Comparison of ENCODE assay signal across 8 cellular contexts in genomic region chr12:68811573-68811972, GRCh38. TPM values are rescaled to one million over a fixed set of nuclear protein-coding genes. Genes with fewer than 3 reads are reported as not detected.
A peak's percentile ranks its signal among the peaks of the same experiment; 100 is the strongest.
DNase-seq lines count a peak whose midpoint lies in the region; ATAC-seq and TF ChIP-seq lines count a peak whose summit lies in the region.
"Not testable (repeated sequence)": the region's sequence is repeated elsewhere in the genome, so short reads cannot be mapped to it uniquely, and the experiment has no call there.

No MANE protein-coding gene starts in this region.

- 77 to 79% methylated on average over 6 of the region's 6 CpGs for WGBS in GM23248 (ENCODE audit: low coverage in 1 of 2, low lambda C conversion rate in 2 of 2, missing lambda C conversion rate in 2 of 2), 2 experiments

- not testable (repeated sequence) for DNase-seq in A673 (ENCODE audit: low spot score); GM23248; Panc1 (ENCODE audit: low read depth, low spot score); activated naive CD8-positive, alpha-beta T cell treated with anti-CD3 and anti-CD28 coated beads, Interleukin-2, amount 50 U/mL, for 24 hours; epithelial cell of esophagus (ENCODE audit: low read depth); mesothelial cell of epicardium (ENCODE audit: low spot score in 2 of 2, unreplicated experiment in 2 of 2); stimulated activated effector memory CD8-positive, alpha-beta T cell treated with anti-CD3 and anti-CD28 coated beads, Interleukin-12 subunit alpha, Interleukin-12 subunit beta, amount 100 ng/mL, for 72 hours (ENCODE audit: low spot score in 2 of 2)
- peak; percentile 21 for DNase-seq in activated CD8-positive, alpha-beta memory T cell treated with anti-CD3 and anti-CD28 coated beads for 24 hours

- H3K9ac ChIP-seq in GM23248: not testable (repeated sequence)

- peaks cover 55% of the 10 kb centered on the region for H3K36me3 Mint-ChIP-seq in activated naive CD8-positive, alpha-beta T cell treated with anti-CD3 and anti-CD28 coated beads, Interleukin-2, amount 50 U/mL, for 24 hours (ENCODE audit: low read depth)
- peaks cover 16% of the 10 kb centered on the region for H3K36me3 Mint-ChIP-seq in mesothelial cell of epicardium
- H3K36me3 Mint-ChIP-seq in stimulated activated effector memory CD8-positive, alpha-beta T cell treated with anti-CD3 and anti-CD28 coated beads, Interleukin-12 subunit alpha, Interleukin-12 subunit beta, amount 100 ng/mL, for 72 hours: peaks cover 95% of the 10 kb centered on the region

- H3K27me3 Mint-ChIP-seq in activated naive CD8-positive, alpha-beta T cell treated with anti-CD3 and anti-CD28 coated beads, Interleukin-2, amount 50 U/mL, for 24 hours; mesothelial cell of epicardium (ENCODE audit: low read depth): not testable (repeated sequence)

- H3K4me2 ChIP-seq in GM23248 (ENCODE audit: unreplicated experiment): peak overlapping the region; percentile 69

- H3K79me2 ChIP-seq in GM23248 (ENCODE audit: insufficient read depth): peaks cover 81% of the 10 kb centered on the region

- not testable (repeated sequence) for ATAC-seq in Panc1; activated naive CD8-positive, alpha-beta T cell treated with anti-CD3 and anti-CD28 coated beads, Interleukin-2, amount 50 U/mL, for 24 hours; stimulated activated effector memory CD8-positive, alpha-beta T cell treated with anti-CD3 and anti-CD28 coated beads, Interleukin-12 subunit alpha, Interleukin-12 subunit beta, amount 100 ng/mL, for 72 hours

- not testable (repeated sequence) for H3K4me3 ChIP-seq in A673 (ENCODE audit: low read depth, low read length, poor library complexity, severe bottlenecking); Panc1 (ENCODE audit: low read depth in 2 of 2, low read length in 2 of 2)
- H3K4me3 ChIP-seq in GM23248 (peak overlapping the region; percentile 92), epithelial cell of esophagus (ENCODE audit: low read length) (peak overlapping the region; percentile 96)

- not testable (repeated sequence) for TF ChIP-seq CTCF in A673 (conservative IDR thresholded peaks at IDR 0.05; ENCODE audit: low read depth, low read length); Panc1 (IDR thresholded peaks at IDR 0.05); epithelial cell of esophagus (IDR thresholded peaks at IDR 0.05; ENCODE audit: insufficient read depth, low read depth, low read length, missing control alignments); mesothelial cell of epicardium (IDR thresholded peaks at IDR 0.05; ENCODE audit: unreplicated experiment)

- H3K4me1 Mint-ChIP-seq in activated naive CD8-positive, alpha-beta T cell treated with anti-CD3 and anti-CD28 coated beads, Interleukin-2, amount 50 U/mL, for 24 hours: peaks cover 61% of the 10 kb centered on the region
- H3K4me1 Mint-ChIP-seq in mesothelial cell of epicardium: peaks cover 36% of the 10 kb centered on the region
- H3K4me1 Mint-ChIP-seq in stimulated activated effector memory CD8-positive, alpha-beta T cell treated with anti-CD3 and anti-CD28 coated beads, Interleukin-12 subunit alpha, Interleukin-12 subunit beta, amount 100 ng/mL, for 72 hours: peaks cover 42% of the 10 kb centered on the region

- H3K9me3 Mint-ChIP-seq in activated naive CD8-positive, alpha-beta T cell treated with anti-CD3 and anti-CD28 coated beads, Interleukin-2, amount 50 U/mL, for 24 hours; mesothelial cell of epicardium; stimulated activated effector memory CD8-positive, alpha-beta T cell treated with anti-CD3 and anti-CD28 coated beads, Interleukin-12 subunit alpha, Interleukin-12 subunit beta, amount 100 ng/mL, for 72 hours: not testable (repeated sequence)

- H3K27me3 ChIP-seq in A673 (replicated peaks; ENCODE audit: insufficient read depth, low read depth, low read length, poor library complexity); GM23248 (replicated peaks; ENCODE audit: insufficient read depth); Panc1 (ENCODE audit: control insufficient read depth, insufficient read depth, low read length): not testable (repeated sequence)

- H3K36me3 ChIP-seq in A673 (ENCODE audit: insufficient read depth, low read length, poor library complexity, severe bottlenecking): peaks cover 73% of the 10 kb centered on the region
- peaks cover 70% of the 10 kb centered on the region for H3K36me3 ChIP-seq in GM23248 (ENCODE audit: low read depth)
- H3K36me3 ChIP-seq in Panc1 (ENCODE audit: control insufficient read depth, insufficient read depth, low read length): peaks cover 47% of the 10 kb centered on the region

- H3K9me3 ChIP-seq in A673 (ENCODE audit: low read depth, low read length, poor library complexity, severe bottlenecking); GM23248 (ENCODE audit: low read depth); Panc1 (ENCODE audit: control insufficient read depth, insufficient read depth, low read depth, low read length): not testable (repeated sequence)

- not testable (repeated sequence) for H3K4me1 ChIP-seq in A673 (ENCODE audit: insufficient read depth, low read length, poor library complexity, severe bottlenecking)
- peaks cover 38% of the 10 kb centered on the region for H3K4me1 ChIP-seq in GM23248 (ENCODE audit: insufficient read depth)
- peaks cover 11% of the 10 kb centered on the region for H3K4me1 ChIP-seq in Panc1 (ENCODE audit: control insufficient read depth, insufficient read depth, low read length)

- H3K9me2 ChIP-seq in GM23248 (ENCODE audit: insufficient read depth): not testable (repeated sequence)

- POLR2A ChIA-PET in A673 (lab: Charles Lee; ENCODE audit: low non-redundant PET) (interaction anchor here (0.7 kb wide), 1 partner anchor 8 kb away, joined by 4 read pairs; no protein-coding TSS in a partner anchor), Panc1 (lab: Charles Lee) (interaction anchor here (0.6 to 0.7 kb wide), 2 partner anchors 9 to 17 kb away, joined by 3 to 4 read pairs; no protein-coding TSS in a partner anchor)

- H3F3A ChIP-seq in GM23248 (ENCODE audit: insufficient read depth): peaks cover 62% of the 10 kb centered on the region

- peak overlapping the region; percentile 52 for H3K4me3 Mint-ChIP-seq in activated naive CD8-positive, alpha-beta T cell treated with anti-CD3 and anti-CD28 coated beads, Interleukin-2, amount 50 U/mL, for 24 hours
- peak overlapping the region; percentile 31 for H3K4me3 Mint-ChIP-seq in mesothelial cell of epicardium
- H3K4me3 Mint-ChIP-seq in stimulated activated effector memory CD8-positive, alpha-beta T cell treated with anti-CD3 and anti-CD28 coated beads, Interleukin-12 subunit alpha, Interleukin-12 subunit beta, amount 100 ng/mL, for 72 hours: peak overlapping the region; percentile 90

- H3K27ac Mint-ChIP-seq in activated naive CD8-positive, alpha-beta T cell treated with anti-CD3 and anti-CD28 coated beads, Interleukin-2, amount 50 U/mL, for 24 hours; stimulated activated effector memory CD8-positive, alpha-beta T cell treated with anti-CD3 and anti-CD28 coated beads, Interleukin-12 subunit alpha, Interleukin-12 subunit beta, amount 100 ng/mL, for 72 hours: not testable (repeated sequence)
- H3K27ac Mint-ChIP-seq in mesothelial cell of epicardium: peak overlapping the region; percentile 50

- intact Hi-C loops in A673 (cut with micrococcal nuclease; ENCODE audit: unreplicated experiment); Panc1 (cut with micrococcal nuclease; ENCODE audit: unreplicated experiment): not testable (repeated sequence)

- not testable (repeated sequence) for H3K27ac ChIP-seq in A673 (ENCODE audit: low read depth, low read length, poor library complexity, severe bottlenecking); Panc1 (ENCODE audit: low read length)
- H3K27ac ChIP-seq in GM23248: 0 out of 2 replicates have a peak overlapping the region, but pooled peaks have one; percentile 2

- H4K20me1 ChIP-seq in GM23248 (ENCODE audit: insufficient read depth): peaks cover 19% of the 10 kb centered on the region; the same call in 1 of the 2 replicates

- in situ Hi-C loops in GM23248 (cut with MboI); Panc1 (cut with HindIII; ENCODE audit: low pct_unique_long_range_greater_than_20kb, low sequenced_read_pairs): not testable (repeated sequence)

- TSS peak; percentile 9 for BruUV-seq in A673 (replicated peaks; lab: Mats Ljungman, UMichigan)
- BruUV-seq in Panc1 (replicated peaks; lab: Mats Ljungman, UMichigan): TSS peak; percentile 13

- CTCF ChIA-PET in A673 (lab: Charles Lee); Panc1 (lab: Charles Lee): not testable (repeated sequence)

- H2AFZ ChIP-seq in GM23248: not testable (repeated sequence)

RNA-seq across cellular contexts. Expression of gene MDM2, which starts 3.6 kb away (rescaled TPM):
- total RNA-seq in A673 (2021) (132 and 149 TPM in 2 replicates), Panc1 (2021; ENCODE audit: unreplicated experiment) (101 TPM), mesothelial cell of epicardium (181 to 182 TPM (median 181 TPM) in 3 replicates)
- total RNA-seq in GM23248 (2014; rRNA removed; shearing (Covaris generic)): 111 and 156 TPM in 2 replicates
- polyA plus RNA-seq in GM23248 (2016; fragmentation: Nextera tagmentation; extraction: Ambion mirVana): 71.4 and 80.4 TPM in 2 replicates
- polyA plus RNA-seq in Panc1 (2012; ENCODE audit: insufficient read length): 11.8 TPM

Comparison
In these comparisons a context has a peak if more than half of its experiments do, and no peak if none do; other contexts are left out.
1. H3K4me3 Mint-ChIP-seq: peak in every context shown above with its lines; median percentile 90 in stimulated activated effector memory CD8-positive, alpha-beta T cell treated with anti-CD3 and anti-CD28 coated beads, Interleukin-12 subunit alpha, Interleukin-12 subunit beta, amount 100 ng/mL, for 72 hours; 52 in activated naive CD8-positive, alpha-beta T cell treated with anti-CD3 and anti-CD28 coated beads, Interleukin-2, amount 50 U/mL, for 24 hours; 31 in mesothelial cell of epicardium.